ENCODE assay signal across 8 cellular contexts in genomic region chr3:184249412-184250166, GRCh38. TPM values are rescaled to one million over a fixed set of nuclear protein-coding genes. Genes with fewer than 3 reads are reported as not detected.
DNase-seq lines count a peak whose midpoint lies in the region; ATAC-seq, FAIRE-seq and TF ChIP-seq lines count a peak whose summit lies in the region.

Gene EEF1AKMT4 (plus strand): TSS chr3:184249672. CDS start chr3:184249695, 23 bp downstream.

- peak; percentile 4 to 41 for TF ChIP-seq CTCF in fibroblast of lung (conservative IDR thresholded peaks at IDR 0.05 in 1 of 2, IDR thresholded peaks at IDR 0.05 in 1 of 2; ENCODE audit: low read depth in 1 of 2, low read length in 2 of 2)

- no peaks in the 10 kb centered on the region for H3K27me3 ChIP-seq in Karpas-422 (ENCODE audit: low read length)
- H3K27me3 ChIP-seq in fibroblast of lung (ENCODE audit: control insufficient read depth, insufficient read depth, low read length): no peaks in the 10 kb centered on the region
- no peaks in the 10 kb centered on the region for H3K27me3 ChIP-seq in naive thymus-derived CD4-positive, alpha-beta T cell (ENCODE audit: control insufficient read depth in 2 of 2, insufficient read depth in 2 of 2, low read length in 2 of 2)

- CTCF ChIA-PET in naive thymus-derived CD4-positive, alpha-beta T cell (lab: Charles Lee): interaction anchor here (0.9 to 4.9 kb wide), 6 partner anchors 9 to 354 kb away, joined by 4 to 40 read pairs (median 5); partner anchors contain the start of gene CAMK2N2

- peak within 1 kb of the TSS; percentile 88 for H3K27ac ChIP-seq in Karpas-422 (ENCODE audit: low read length)
- peak within 1 kb of the TSS; percentile 92 for H3K27ac ChIP-seq in fibroblast of lung (ENCODE audit: insufficient read depth, low read length)
- H3K27ac ChIP-seq in naive thymus-derived CD4-positive, alpha-beta T cell (ENCODE audit: low read depth, low read length): peak within 1 kb of the TSS; percentile 78

- intact Hi-C loops in activated T-helper 1 cell treated with anti-CD3 and anti-CD28 coated beads, Interleukin-12 subunit alpha, Interleukin-12 subunit beta, Interleukin-2, Interleukin-4 antibody, amounts not matched to agents 30 ng/mL and 10 ng/mL and 1 ng/mL, durations not matched to agents 14 hours and 24 hours and 36 hours (cut with micrococcal nuclease): loop anchor here (1.0 to 10.0 kb wide), 16 partner anchors 12 to 613 kb away; partner anchors contain the start of genes ABCC5, ABCF3, AP2M1 and CAMK2N2
- intact Hi-C loops in naive thymus-derived CD4-positive, alpha-beta T cell (cut with micrococcal nuclease): loop anchor here (1.0 to 5.0 kb wide), 23 partner anchors 9 to 1151 kb away; partner anchors contain the start of genes ABCF3 (in 2 of the 2), AP2M1 (in 2 of the 2), EIF2B5 (in 2 of the 2) and PARL (in 2 of the 2)

- POLR2A ChIA-PET in naive thymus-derived CD4-positive, alpha-beta T cell (lab: Charles Lee): interaction anchor here (0.6 to 1.2 kb wide), 6 partner anchors 13 to 232 kb away, joined by 3 to 4 read pairs (median 3); partner anchors contain the start of genes ABCC5, AP2M1 and EIF2B5

- H3K4me1 Mint-ChIP-seq in activated T-helper 1 cell treated with anti-CD3 and anti-CD28 coated beads, Interleukin-12 subunit alpha, Interleukin-12 subunit beta, Interleukin-2, Interleukin-4 antibody, amounts not matched to agents 30 ng/mL and 10 ng/mL and 1 ng/mL, durations not matched to agents 14 hours and 24 hours and 36 hours (ENCODE audit: low read depth): peaks cover 17% of the 10 kb centered on the region
- H3K4me1 Mint-ChIP-seq in naive thymus-derived CD4-positive, alpha-beta T cell: peaks cover 5 to 27% (median 16%) of the 10 kb centered on the region in 7 donors
- peaks cover 10 to 23% of the 10 kb centered on the region in 2 donors for H3K4me1 Mint-ChIP-seq in stimulated activated naive B cell treated with anti-CD40 and anti-IgM and Interleukin-4, amounts not matched to agents 10 μg/mL and 1 μg/mL and 100 μg/mL, for 72 hours

- H3K9ac ChIP-seq in Karpas-422 (ENCODE audit: low read length) (peak within 1 kb of the TSS; percentile 93), fibroblast of lung (ENCODE audit: insufficient read depth, low read length) (peak within 1 kb of the TSS; percentile 70)

- H3K9me3 ChIP-seq in Karpas-422 (ENCODE audit: low read length) (no peaks in the 10 kb centered on the region), fibroblast of lung (ENCODE audit: control insufficient read depth, insufficient read depth, low read depth, low read length) (no peaks in the 10 kb centered on the region)
- no peaks in the 10 kb centered on the region for H3K9me3 ChIP-seq in naive thymus-derived CD4-positive, alpha-beta T cell (ENCODE audit: control insufficient read depth in 2 of 3, low read length in 3 of 3)

- ATAC-seq in GM21825 (IDR thresholded peaks at IDR 0.05; ENCODE audit: unreplicated experiment): peak; percentile 88
- peak; percentile 93 for ATAC-seq in naive thymus-derived CD4-positive, alpha-beta T cell
- ATAC-seq in stimulated activated naive B cell treated with anti-CD40 and anti-IgM and Interleukin-4, amounts not matched to agents 10 μg/mL and 1 μg/mL and 100 μg/mL, for 72 hours (replicated peaks): peak; percentile 88 to 92

- peak within 1 kb of the TSS; percentile 93 for H3K4me3 Mint-ChIP-seq in activated T-helper 1 cell treated with anti-CD3 and anti-CD28 coated beads, Interleukin-12 subunit alpha, Interleukin-12 subunit beta, Interleukin-2, Interleukin-4 antibody, amounts not matched to agents 30 ng/mL and 10 ng/mL and 1 ng/mL, durations not matched to agents 14 hours and 24 hours and 36 hours
- H3K4me3 Mint-ChIP-seq in naive thymus-derived CD4-positive, alpha-beta T cell: peak within 1 kb of the TSS; percentile 86 to 100 (median 96)
- H3K4me3 Mint-ChIP-seq in stimulated activated naive B cell treated with anti-CD40 and anti-IgM and Interleukin-4, amounts not matched to agents 10 μg/mL and 1 μg/mL and 100 μg/mL, for 72 hours: peak within 1 kb of the TSS; percentile 91 to 99

- no peaks in the 10 kb centered on the region for H3K27me3 Mint-ChIP-seq in activated T-helper 1 cell treated with anti-CD3 and anti-CD28 coated beads, Interleukin-12 subunit alpha, Interleukin-12 subunit beta, Interleukin-2, Interleukin-4 antibody, amounts not matched to agents 30 ng/mL and 10 ng/mL and 1 ng/mL, durations not matched to agents 14 hours and 24 hours and 36 hours (ENCODE audit: insufficient read depth)
- no peaks in the 10 kb centered on the region for H3K27me3 Mint-ChIP-seq in naive thymus-derived CD4-positive, alpha-beta T cell
- H3K27me3 Mint-ChIP-seq in stimulated activated naive B cell treated with anti-CD40 and anti-IgM and Interleukin-4, amounts not matched to agents 10 μg/mL and 1 μg/mL and 100 μg/mL, for 72 hours: no peaks in the 10 kb centered on the region

- peak; percentile 80 for FAIRE-seq in RCC 7860 (lab: Jason Lieb, UNC)

- H4K20me1 ChIP-seq in Karpas-422 (ENCODE audit: insufficient read depth, low read depth, low read length) (no peaks in the 10 kb centered on the region), fibroblast of lung (ENCODE audit: control insufficient read depth, extremely low read depth, insufficient read depth, low read length) (no peaks in the 10 kb centered on the region)

- peak within 1 kb of the TSS; percentile 80 for H3K4me3 ChIP-seq in Karpas-422 (ENCODE audit: low read length)
- H3K4me3 ChIP-seq in fibroblast of lung (replicated peaks in 1 of 4; ENCODE audit: control extremely low read depth in 1 of 4, insufficient read depth in 1 of 4, low read depth in 3 of 4, low read length in 4 of 4): peak within 1 kb of the TSS; percentile 79 to 100 (median 90)
- peak within 1 kb of the TSS; percentile 100 for H3K4me3 ChIP-seq in naive thymus-derived CD4-positive, alpha-beta T cell (ENCODE audit: low read length)

- H3K36me3 Mint-ChIP-seq in activated T-helper 1 cell treated with anti-CD3 and anti-CD28 coated beads, Interleukin-12 subunit alpha, Interleukin-12 subunit beta, Interleukin-2, Interleukin-4 antibody, amounts not matched to agents 30 ng/mL and 10 ng/mL and 1 ng/mL, durations not matched to agents 14 hours and 24 hours and 36 hours (ENCODE audit: low read depth): peaks cover 14% of the 10 kb centered on the region
- peaks cover 0 to 17% (median 9%) of the 10 kb centered on the region in 5 donors for H3K36me3 Mint-ChIP-seq in naive thymus-derived CD4-positive, alpha-beta T cell
- H3K36me3 Mint-ChIP-seq in stimulated activated naive B cell treated with anti-CD40 and anti-IgM and Interleukin-4, amounts not matched to agents 10 μg/mL and 1 μg/mL and 100 μg/mL, for 72 hours: peaks cover 9 to 12% of the 10 kb centered on the region in 2 donors

- H3K79me2 ChIP-seq in Karpas-422 (ENCODE audit: low read length) (peaks cover 54% of the 10 kb centered on the region), fibroblast of lung (ENCODE audit: control insufficient read depth, insufficient read depth, low read length) (peaks cover 13% of the 10 kb centered on the region)

- peaks cover 17% of the 10 kb centered on the region for H3K4me1 ChIP-seq in Karpas-422 (ENCODE audit: low read length)
- no peaks in the 10 kb centered on the region for H3K4me1 ChIP-seq in fibroblast of lung (ENCODE audit: control insufficient read depth, extremely low read depth, insufficient read depth, low read length)
- H3K4me1 ChIP-seq in naive thymus-derived CD4-positive, alpha-beta T cell (ENCODE audit: control insufficient read depth in 2 of 2, insufficient read depth in 2 of 2, low read length in 2 of 2): peaks cover 5 to 12% of the 10 kb centered on the region in 2 donors

- DNase-seq in Daoy (ENCODE audit: low read depth) (peak; percentile 99), Karpas-422 (peak; percentile 100), RCC 7860 (ENCODE audit: low spot score) (peak; percentile 98), fibroblast of lung (ENCODE audit: low read depth in 2 of 2) (peak; percentile 98)
- DNase-seq in activated T-helper 1 cell treated with anti-CD3 and anti-CD28 coated beads, Interleukin-12 subunit alpha, Interleukin-12 subunit beta, Interleukin-2, Interleukin-4 antibody, amounts not matched to agents 30 ng/mL and 10 ng/mL and 1 ng/mL, durations not matched to agents 14 hours and 24 hours and 36 hours (ENCODE audit: low spot score): peak; percentile 96
- DNase-seq in naive thymus-derived CD4-positive, alpha-beta T cell: peak; percentile 86 to 96 (median 93)
- peak; percentile 91 for DNase-seq in stimulated activated naive B cell treated with anti-CD40 and anti-IgM and Interleukin-4, amounts not matched to agents 10 μg/mL and 1 μg/mL and 100 μg/mL, for 72 hours

- H3K36me3 ChIP-seq in Karpas-422 (ENCODE audit: insufficient read depth, low read length): peaks cover 6% of the 10 kb centered on the region; the same call in 1 of the 2 replicates
- H3K36me3 ChIP-seq in fibroblast of lung (ENCODE audit: control insufficient read depth, insufficient read depth, low read length): peaks cover 6% of the 10 kb centered on the region
- H3K36me3 ChIP-seq in naive thymus-derived CD4-positive, alpha-beta T cell (ENCODE audit: control insufficient read depth in 2 of 3, insufficient read depth in 3 of 3, low read length in 3 of 3): peaks cover 0 to 24% (median 6%) of the 10 kb centered on the region in 3 experiments

- H3K9me2 ChIP-seq in Karpas-422 (replicated peaks; ENCODE audit: insufficient read depth, low read length): no peaks in the 10 kb centered on the region

- H3K27ac Mint-ChIP-seq in activated T-helper 1 cell treated with anti-CD3 and anti-CD28 coated beads, Interleukin-12 subunit alpha, Interleukin-12 subunit beta, Interleukin-2, Interleukin-4 antibody, amounts not matched to agents 30 ng/mL and 10 ng/mL and 1 ng/mL, durations not matched to agents 14 hours and 24 hours and 36 hours: peak within 1 kb of the TSS; percentile 97
- peak within 1 kb of the TSS; percentile 94 to 98 (median 96) for H3K27ac Mint-ChIP-seq in naive thymus-derived CD4-positive, alpha-beta T cell
- H3K27ac Mint-ChIP-seq in stimulated activated naive B cell treated with anti-CD40 and anti-IgM and Interleukin-4, amounts not matched to agents 10 μg/mL and 1 μg/mL and 100 μg/mL, for 72 hours: peak within 1 kb of the TSS; percentile 100

- no peaks in the 10 kb centered on the region for H3K9me3 Mint-ChIP-seq in activated T-helper 1 cell treated with anti-CD3 and anti-CD28 coated beads, Interleukin-12 subunit alpha, Interleukin-12 subunit beta, Interleukin-2, Interleukin-4 antibody, amounts not matched to agents 30 ng/mL and 10 ng/mL and 1 ng/mL, durations not matched to agents 14 hours and 24 hours and 36 hours
- peaks cover 0 to 4% (median 0%) of the 10 kb centered on the region in 11 donors for H3K9me3 Mint-ChIP-seq in naive thymus-derived CD4-positive, alpha-beta T cell
- H3K9me3 Mint-ChIP-seq in stimulated activated naive B cell treated with anti-CD40 and anti-IgM and Interleukin-4, amounts not matched to agents 10 μg/mL and 1 μg/mL and 100 μg/mL, for 72 hours: no peaks in the 10 kb centered on the region

- H3K4me2 ChIP-seq in Karpas-422 (ENCODE audit: low read depth, low read length, poor library complexity, severe bottlenecking) (peak within 1 kb of the TSS; percentile 100), fibroblast of lung (ENCODE audit: extremely low read depth, insufficient read depth, low read length) (peak within 1 kb of the TSS; percentile 100)

- H2AFZ ChIP-seq in Karpas-422 (ENCODE audit: low read length): peak within 1 kb of the TSS; percentile 95
- peak within 1 kb of the TSS; percentile 98 for H2AFZ ChIP-seq in fibroblast of lung (ENCODE audit: low read length)

RNA-seq across cellular contexts. Expression of gene EEF1AKMT4, which starts in this region (rescaled TPM):
- total RNA-seq in Daoy (2014; rRNA removed; shearing (Covaris generic)): 15.7 and 21.5 TPM in 2 replicates
- 30.3 and 49.6 TPM in 2 replicates for total RNA-seq in Karpas-422 (2014; rRNA removed; shearing (Covaris generic); ENCODE audit: low replicate concordance)
- total RNA-seq in activated T-helper 1 cell treated with anti-CD3 and anti-CD28 coated beads, Interleukin-12 subunit alpha, Interleukin-12 subunit beta, Interleukin-2, Interleukin-4 antibody, amounts not matched to agents 30 ng/mL and 10 ng/mL and 1 ng/mL, durations not matched to agents 14 hours and 24 hours and 36 hours: 13.5 and 15.2 TPM in 2 replicates
- 1.2 and 2.3 TPM in 2 replicates for total RNA-seq in fibroblast of lung
- 2.1 and 2.3 TPM in 2 replicates for polyA plus RNA-seq in fibroblast of lung
- polyA plus RNA-seq in fibroblast of lung (2012): 2.8 and 3.2 TPM in 2 replicates
- polyA minus RNA-seq in fibroblast of lung (ENCODE audit: low replicate concordance): 5.7 and 7.0 TPM in 2 replicates
- 1 to 10 TPM in 4 of 5 experiments, under 1 TPM in 1; 0.27 to 6.6 (median 2.2) TPM for total RNA-seq in naive thymus-derived CD4-positive, alpha-beta T cell
- 1 to 10 TPM; 2.4 to 4.4 TPM for polyA plus RNA-seq in naive thymus-derived CD4-positive, alpha-beta T cell

Comparison
In these comparisons a context has a peak if more than half of its experiments do, and no peak if none do; other contexts are left out.
1. Peak in every context shown above with its lines: DNase-seq, ATAC-seq, H3K4me3 ChIP-seq and H3K27ac ChIP-seq.